ENCODE assay signal across 9 cellular contexts in genomic region chr14:75711796-75712211, GRCh38. TPM values are rescaled to one million over a fixed set of nuclear protein-coding genes. Genes with fewer than 3 reads are reported as not detected.
A peak's percentile ranks its signal among the peaks of the same experiment; 100 is the strongest.
DNase-seq lines count a peak whose midpoint lies in the region; ATAC-seq and TF ChIP-seq lines count a peak whose summit lies in the region.
"Had no signal": no experiment of that assay in that cellular context is flagged by ENCODE, and none has a peak within 500 bp of the region (broad histone marks: within the 10 kb centered on the region; RNA-seq: fewer than 3 reads in every experiment).

No MANE protein-coding gene starts in this region.

- no peaks in the 10 kb centered on the region for H3K27me3 Mint-ChIP-seq in mesothelial cell of epicardium (ENCODE audit: low read depth)

- no peak for ATAC-seq in HG02610 (IDR thresholded peaks at IDR 0.05; ENCODE audit: unreplicated experiment)

- no peak for TF ChIP-seq CTCF in mesothelial cell of epicardium (IDR thresholded peaks at IDR 0.05; ENCODE audit: unreplicated experiment)

- H3K9me3 Mint-ChIP-seq in mesothelial cell of epicardium = no peaks in the 10 kb centered on the region

- DNase-seq in DMS 273 (lab: John Stamatoyannopoulos, UW; ENCODE audit: unreplicated experiment) (peak; percentile 29), DMS 273 treated with DMSO at 0.1 percent for 48 hours (lab: John Stamatoyannopoulos, UW) (no peak), NCI-H69 (lab: John Stamatoyannopoulos, UW) (peak; percentile 9), epithelial cell of prostate (ENCODE audit: low read depth, low spot score) (peak; percentile 75), mesothelial cell of epicardium (ENCODE audit: low spot score in 2 of 2, unreplicated experiment in 2 of 2) (peak; percentile 28 to 65)
- DNase-seq in stimulated activated CD4-positive, alpha-beta T cell treated with anti-CD3 and anti-CD28 coated beads, Interleukin-2, amount 100 ng/mL, for 48 hours = no peak
- no peak for DNase-seq in activated effector memory CD4-positive, alpha-beta T cell treated with Interleukin-2 at 50 U/mL for 16 hours

- peak overlapping the region; percentile 99 for H3K27ac Mint-ChIP-seq in mesothelial cell of epicardium

- H3K27ac ChIP-seq in epithelial cell of prostate = peak overlapping the region; percentile 55
- H3K27ac ChIP-seq: 22Rv1 had no signal

- peaks cover 2% of the 10 kb centered on the region for H3K36me3 Mint-ChIP-seq in mesothelial cell of epicardium

- peak overlapping the region; percentile 1 for H3K4me3 Mint-ChIP-seq in mesothelial cell of epicardium

- H3K4me1 Mint-ChIP-seq in mesothelial cell of epicardium = peaks cover 42% of the 10 kb centered on the region

RNA-seq across cellular contexts. Expression of gene TTLL5, which starts 50.8 kb away (rescaled TPM):
- total RNA-seq in mesothelial cell of epicardium = 42.5 to 45.8 TPM (median 45.2 TPM) in 3 replicates

RNA-seq across cellular contexts. Expression of gene ERG28, which starts 51.1 kb away (rescaled TPM):
- 25.5 to 26.3 TPM (median 26.2 TPM) in 3 replicates for total RNA-seq in mesothelial cell of epicardium

Comparison
In these comparisons a context has a peak if more than half of its experiments do, and no peak if none do; other contexts are left out.
1. DNase-seq: peak in DMS 273 (single experiment), NCI-H69 (single experiment), epithelial cell of prostate (single experiment) and mesothelial cell of epicardium (2 of 2); none in DMS 273 treated with DMSO at 0.1 percent for 48 hours (single experiment), stimulated activated CD4-positive, alpha-beta T cell treated with anti-CD3 and anti-CD28 coated beads, Interleukin-2, amount 100 ng/mL, for 48 hours (0 of 2) and activated effector memory CD4-positive, alpha-beta T cell treated with Interleukin-2 at 50 U/mL for 16 hours (single experiment).